Comparison of ENCODE assay signal across 8 cellular contexts in genomic region chr12:51048601-51049369, GRCh38. TPM values are rescaled to one million over a fixed set of nuclear protein-coding genes. Genes with fewer than 3 reads are reported as not detected.
DNase-seq lines count a peak whose midpoint lies in the region; ATAC-seq lines count a peak whose summit lies in the region.

No MANE protein-coding gene starts in this region.

- H3K4me3 Mint-ChIP-seq in stimulated activated naive CD8-positive, alpha-beta T cell treated with anti-CD3 and anti-CD28 coated beads, Interleukin-15, Interleukin-2, amounts not matched to agents 100 ng/mL and 50 ng/mL, for 24 hours: peak overlapping the region; percentile 99

- peak overlapping the region; percentile 82 for H3K4me3 ChIP-seq in iPS-20b (ENCODE audit: low read length)

- H3K9ac ChIP-seq in iPS-20b (ENCODE audit: low read depth, low read length): peak overlapping the region; percentile 87

- peak overlapping the region; percentile 90 to 93 for H3K27ac Mint-ChIP-seq in activated naive CD4-positive, alpha-beta T cell treated with anti-CD3 and anti-CD28 coated beads, Interleukin-2, amount 50 U/mL, for 72 hours
- peak overlapping the region; percentile 96 for H3K27ac Mint-ChIP-seq in stimulated activated naive CD8-positive, alpha-beta T cell treated with anti-CD3 and anti-CD28 coated beads, Interleukin-15, Interleukin-2, amounts not matched to agents 100 ng/mL and 50 ng/mL, for 24 hours

- peak overlapping the region; percentile 52 for H3K27ac ChIP-seq in iPS-20b (ENCODE audit: low read length)

- no peaks in the 10 kb centered on the region for H3K27me3 Mint-ChIP-seq in stimulated activated naive CD8-positive, alpha-beta T cell treated with anti-CD3 and anti-CD28 coated beads, Interleukin-15, Interleukin-2, amounts not matched to agents 100 ng/mL and 50 ng/mL, for 24 hours

- peaks cover 8% of the 10 kb centered on the region; the same call in 1 of the 2 replicates for H3K4me1 ChIP-seq in iPS-20b (ENCODE audit: insufficient read depth, low read length)

- no peaks in the 10 kb centered on the region for H3K9me3 Mint-ChIP-seq in activated naive CD4-positive, alpha-beta T cell treated with anti-CD3 and anti-CD28 coated beads, Interleukin-2, amount 50 U/mL, for 72 hours
- H3K9me3 Mint-ChIP-seq in stimulated activated naive CD8-positive, alpha-beta T cell treated with anti-CD3 and anti-CD28 coated beads, Interleukin-15, Interleukin-2, amounts not matched to agents 100 ng/mL and 50 ng/mL, for 24 hours: no peaks in the 10 kb centered on the region

- peaks cover 13 to 15% of the 10 kb centered on the region in 2 donors for H3K36me3 Mint-ChIP-seq in activated naive CD4-positive, alpha-beta T cell treated with anti-CD3 and anti-CD28 coated beads, Interleukin-2, amount 50 U/mL, for 72 hours
- H3K36me3 Mint-ChIP-seq in stimulated activated naive CD8-positive, alpha-beta T cell treated with anti-CD3 and anti-CD28 coated beads, Interleukin-15, Interleukin-2, amounts not matched to agents 100 ng/mL and 50 ng/mL, for 24 hours (ENCODE audit: low read depth): peaks cover 35% of the 10 kb centered on the region

- no peaks in the 10 kb centered on the region for H3K27me3 ChIP-seq in iPS-20b (ENCODE audit: insufficient read depth, low read length)

- ATAC-seq in activated naive CD4-positive, alpha-beta T cell treated with anti-CD3 and anti-CD28 coated beads, Interleukin-2, amount 50 U/mL, for 72 hours: no peak
- ATAC-seq in GM21515 (IDR thresholded peaks at IDR 0.05; ENCODE audit: unreplicated experiment) (no peak), esophagus mucosa (no peak)

- peak; percentile 12 for DNase-seq in stimulated activated CD4-positive, alpha-beta T cell treated with anti-CD3 and anti-CD28 coated beads, Interleukin-4, amount 100 ng/mL, for 24 hours
- no peak for DNase-seq in stimulated activated CD4-positive, alpha-beta T cell treated with anti-CD3 and anti-CD28 coated beads, Interleukin-4, amount 100 ng/mL, for 4 hours
- DNase-seq in activated naive CD4-positive, alpha-beta T cell treated with anti-CD3 and anti-CD28 coated beads, Interleukin-2, amount 50 U/mL, for 72 hours (ENCODE audit: low spot score in 2 of 2): no peak
- DNase-seq in DMS153 treated with DMSO at 0.1 percent for 48 hours (lab: John Stamatoyannopoulos, UW; ENCODE audit: unreplicated experiment): no peak

- H3K4me1 Mint-ChIP-seq in stimulated activated naive CD8-positive, alpha-beta T cell treated with anti-CD3 and anti-CD28 coated beads, Interleukin-15, Interleukin-2, amounts not matched to agents 100 ng/mL and 50 ng/mL, for 24 hours (ENCODE audit: low read depth): peaks cover 32% of the 10 kb centered on the region

- peaks cover 24% of the 10 kb centered on the region for H3K36me3 ChIP-seq in iPS-20b (ENCODE audit: insufficient read depth, low read depth, low read length)

- no peaks in the 10 kb centered on the region for H3K9me3 ChIP-seq in iPS-20b (ENCODE audit: insufficient read depth, low read depth, low read length)

RNA-seq across cellular contexts. Expression of gene LETMD1, which starts 0.7 kb away (rescaled TPM):
- total RNA-seq in activated naive CD4-positive, alpha-beta T cell treated with anti-CD3 and anti-CD28 coated beads, Interleukin-2, amount 50 U/mL, for 72 hours: 100 to 1,000 TPM in 1 of 2 donors, 10 to 100 TPM in 1; 91.0 to 124 TPM
- total RNA-seq in esophagus mucosa: 32.8 TPM

RNA-seq across cellular contexts. Expression of gene SLC11A2, which starts 22.6 kb away (rescaled TPM):
- total RNA-seq in activated naive CD4-positive, alpha-beta T cell treated with anti-CD3 and anti-CD28 coated beads, Interleukin-2, amount 50 U/mL, for 72 hours: 10 to 100 TPM; 34.4 to 38.4 TPM
- total RNA-seq in esophagus mucosa: 31.6 TPM

RNA-seq across cellular contexts. Expression of gene CSRNP2, which starts 34.6 kb away (rescaled TPM):
- 10 to 100 TPM; 12.0 to 15.0 TPM for total RNA-seq in activated naive CD4-positive, alpha-beta T cell treated with anti-CD3 and anti-CD28 coated beads, Interleukin-2, amount 50 U/mL, for 72 hours
- total RNA-seq in esophagus mucosa: 12.2 TPM
